Comparison of ENCODE assay signal across 12 cellular contexts in genomic region chr5:139593716-139594319, GRCh38. TPM values are rescaled to one million over a fixed set of nuclear protein-coding genes. Genes with fewer than 3 reads are reported as not detected.
DNase-seq lines count a peak whose midpoint lies in the region; ATAC-seq and TF ChIP-seq lines count a peak whose summit lies in the region.
"Had no signal": no experiment of that assay in that cellular context is flagged by ENCODE, and none has a peak within 500 bp of the region (broad histone marks: within the 10 kb centered on the region; RNA-seq: fewer than 3 reads in every experiment).

No MANE protein-coding gene starts in this region.

- CTCF ChIA-PET in SK-N-SH (lab: Yijun Ruan, JAX) (interaction anchor here (0.6 kb wide), 2 partner anchors 15 to 34 kb away, joined by 3 read pairs; no protein-coding TSS in a partner anchor), mammary epithelial cell (lab: Charles Lee; ENCODE audit: low non-redundant PET) (no interaction called here)

- TF ChIP-seq EP300 in SK-N-SH (IDR thresholded peaks at IDR 0.05; ENCODE audit: borderline replicate concordance in 1 of 2, low read depth in 1 of 2, low read length in 1 of 2): no peak

- peaks cover 92% of the 10 kb centered on the region for H4K20me1 ChIP-seq in SK-N-SH (ENCODE audit: insufficient read depth)
- no peaks in the 10 kb centered on the region for H4K20me1 ChIP-seq in mammary epithelial cell (ENCODE audit: insufficient read depth, low read length)
- H4K20me1 ChIP-seq in osteoblast (ENCODE audit: insufficient read depth, low read length): peaks cover 15% of the 10 kb centered on the region

- peaks cover 99% of the 10 kb centered on the region for H3K79me2 ChIP-seq in SK-N-SH (ENCODE audit: insufficient read depth)
- peaks cover 98% of the 10 kb centered on the region for H3K79me2 ChIP-seq in mammary epithelial cell (ENCODE audit: insufficient read depth, low read length)
- peaks cover 88% of the 10 kb centered on the region for H3K79me2 ChIP-seq in osteoblast (ENCODE audit: insufficient read depth, low read length)

- no peak for DNase-seq in SK-N-SH
- peak; percentile 75 for DNase-seq in HT1080 (ENCODE audit: low read depth)
- DNase-seq in mammary epithelial cell: peak; percentile 62
- no peak for DNase-seq in osteoblast (ENCODE audit: insufficient read length, low spot score, missing footprints)
- DNase-seq in GM20000 (ENCODE audit: low spot score): no peak
- no peak for DNase-seq in vagina (ENCODE audit: extremely low spot score in 2 of 2)
- no peak for DNase-seq in activated CD8-positive, alpha-beta memory T cell treated with anti-CD3 and anti-CD28 coated beads, Interleukin-2, amount 50 U/mL, for 48 hours
- DNase-seq: KBM-7, NCI-H345, nephron progenitor cell, testis had no signal

- H3K9me3 ChIP-seq in SK-N-SH: no peaks in the 10 kb centered on the region
- H3K9me3 ChIP-seq in mammary epithelial cell (replicated peaks; ENCODE audit: insufficient read depth, low read length): no peaks in the 10 kb centered on the region
- no peaks in the 10 kb centered on the region for H3K9me3 ChIP-seq in osteoblast (ENCODE audit: low read depth, low read length)
- no peaks in the 10 kb centered on the region for H3K9me3 ChIP-seq in vagina
- H3K9me3 ChIP-seq: testis had no signal

- POLR2A ChIA-PET in SK-N-SH (lab: Yijun Ruan, JAX): no interaction called here

- H3K4me2 ChIP-seq in SK-N-SH: peak overlapping the region; percentile 6; the same call in 1 of the 2 replicates
- H3K4me2 ChIP-seq in mammary epithelial cell (ENCODE audit: insufficient read depth, low read depth, low read length): peak overlapping the region; percentile 65
- H3K4me2 ChIP-seq in osteoblast (ENCODE audit: insufficient read depth, low read length): peak overlapping the region; percentile 45

- H3K4me3 ChIP-seq in SK-N-SH (ENCODE audit: low read depth in 2 of 2, low read length in 1 of 2): no peak overlapping the region
- H3K4me3 ChIP-seq in mammary epithelial cell (replicated peaks in 1 of 3; ENCODE audit: insufficient read depth in 1 of 3, low read depth in 2 of 3, low read length in 3 of 3): peak overlapping the region in 1 of 3 experiments; percentile 24
- H3K4me3 ChIP-seq in osteoblast (ENCODE audit: insufficient read depth, low read length): no peak overlapping the region
- no peak overlapping the region for H3K4me3 ChIP-seq in vagina
- H3K4me3 ChIP-seq: testis had no signal

- no peak for TF ChIP-seq POLR2A in vagina (IDR thresholded peaks at IDR 0.05)

- H3K9me2 ChIP-seq in SK-N-SH: no peaks in the 10 kb centered on the region

- TF ChIP-seq CTCF in SK-N-SH (IDR thresholded peaks at IDR 0.05) (no peak), mammary epithelial cell (conservative IDR thresholded peaks at IDR 0.05 in 1 of 2, IDR thresholded peaks at IDR 0.05 in 1 of 2; ENCODE audit: extremely low read depth in 1 of 2, insufficient read depth in 1 of 2, low read depth in 1 of 2, low read length in 2 of 2) (no peak), osteoblast (IDR thresholded peaks at IDR 0.05; ENCODE audit: extremely low read depth, low read depth, low read length) (no peak), GM20000 (IDR thresholded peaks at IDR 0.05; ENCODE audit: extremely low read depth, missing control alignments) (no peak), vagina (IDR thresholded peaks at IDR 0.05) (no peak)

- 45% methylated on average over 3 of the region's 3 CpGs for WGBS in SK-N-SH (ENCODE audit: low lambda C conversion rate)
- WGBS in mammary epithelial cell (ENCODE audit: low coverage, missing lambda C conversion rate): 13% methylated on average over 3 of the region's 3 CpGs

- no peak for TF ChIP-seq RAD21 in SK-N-SH (IDR thresholded peaks at IDR 0.05; ENCODE audit: low read length)

- peaks cover 44% of the 10 kb centered on the region for H3F3A ChIP-seq in SK-N-SH (replicated peaks; ENCODE audit: insufficient read depth)

- H2AFZ ChIP-seq in SK-N-SH (ENCODE audit: low read depth): no peak overlapping the region
- H2AFZ ChIP-seq in mammary epithelial cell (ENCODE audit: low read depth, low read length): no peak overlapping the region
- no peak overlapping the region for H2AFZ ChIP-seq in osteoblast (ENCODE audit: low read length)

- H3K9ac ChIP-seq in SK-N-SH: no peak overlapping the region
- no peak overlapping the region for H3K9ac ChIP-seq in mammary epithelial cell (ENCODE audit: insufficient read depth, low read length)

- H3K27me3 ChIP-seq in SK-N-SH (ENCODE audit: insufficient read depth) (no peaks in the 10 kb centered on the region), mammary epithelial cell (ENCODE audit: insufficient read depth, low read length) (no peaks in the 10 kb centered on the region), osteoblast (ENCODE audit: insufficient read depth, low read length) (no peaks in the 10 kb centered on the region), vagina (no peaks in the 10 kb centered on the region)
- H3K27me3 ChIP-seq: testis had no signal

- peaks cover 0 to 30% of the 10 kb centered on the region in 2 experiments for H3K36me3 ChIP-seq in SK-N-SH (replicated peaks in 1 of 2; ENCODE audit: control insufficient read depth in 1 of 2, insufficient read depth in 2 of 2, low read length in 1 of 2)
- peaks cover 3% of the 10 kb centered on the region for H3K36me3 ChIP-seq in mammary epithelial cell (ENCODE audit: insufficient read depth, low read length)
- H3K36me3 ChIP-seq in osteoblast (ENCODE audit: insufficient read depth, low read length): no peaks in the 10 kb centered on the region
- H3K36me3 ChIP-seq in vagina: no peaks in the 10 kb centered on the region

- peak overlapping the region in 1 of 2 experiments; percentile 55; a peak in 2 of 4 replicates for H3K27ac ChIP-seq in SK-N-SH (ENCODE audit: low read depth in 2 of 2, low read length in 1 of 2)
- H3K27ac ChIP-seq in mammary epithelial cell (ENCODE audit: insufficient read depth, low read depth, low read length): peak overlapping the region; percentile 88
- H3K27ac ChIP-seq in osteoblast (ENCODE audit: low read depth, low read length): peak overlapping the region; percentile 47
- no peak overlapping the region for H3K27ac ChIP-seq in vagina
- H3K27ac ChIP-seq: testis had no signal

- intact Hi-C loops in mammary epithelial cell (cut with micrococcal nuclease) (loop anchor here (1.0 kb wide), 1 partner anchor 33 kb away; the partner anchor contains the start of gene UBE2D2), vagina (cut with DNase I) (no loop called here)

- in situ Hi-C loops in mammary epithelial cell (cut with MboI; ENCODE audit: low sequenced_read_pairs in 2 of 2): no loop called here

- ATAC-seq in SK-N-SH treated with all-trans-retinoic acid at 6 μM for 48 hours: no peak; the same call in 2 of the 3 replicates

- dilution Hi-C loops in mammary epithelial cell (cut with HindIII; ENCODE audit: low sequenced_read_pairs): loop anchor here (5.0 kb wide), 1 partner anchor 33 kb away; no protein-coding TSS in a partner anchor

- BruUV-seq in mammary epithelial cell (replicated peaks; lab: Mats Ljungman, UMichigan): no TSS peak

- no peaks in the 10 kb centered on the region for H3K4me1 ChIP-seq in SK-N-SH (ENCODE audit: control insufficient read depth in 1 of 2, insufficient read depth in 2 of 2, low read depth in 1 of 2, low read length in 1 of 2)
- peaks cover 6% of the 10 kb centered on the region for H3K4me1 ChIP-seq in mammary epithelial cell (ENCODE audit: insufficient read depth, low read length)
- H3K4me1 ChIP-seq in osteoblast (ENCODE audit: insufficient read depth, low read length): peaks cover 7% of the 10 kb centered on the region
- peaks cover 6% of the 10 kb centered on the region for H3K4me1 ChIP-seq in vagina
- H3K4me1 ChIP-seq: testis had no signal

TF ChIP-seq in SK-N-SH, 30 proteins besides CTCF, POLR2A, EP300 and RAD21 (continues in another document):
- no peak for TF ChIP-seq USF2 (IDR thresholded peaks at IDR 0.05; ENCODE audit: borderline replicate concordance, low read depth, low read length)
- TF ChIP-seq RCOR1 (IDR thresholded peaks at IDR 0.05; ENCODE audit: low read length): no peak
- TF ChIP-seq JUND (IDR thresholded peaks at IDR 0.05): no peak

TF ChIP-seq in SK-N-SH treated with all-trans-retinoic acid at 6 μM for 48 hours, 23 proteins besides CTCF, POLR2A, EP300 and RAD21 (continues in another document):
- TF ChIP-seq ZFP3 (CRISPR knock-in tag; IDR thresholded peaks at IDR 0.05) (no peak), CSRNP3 (CRISPR knock-in tag; IDR thresholded peaks at IDR 0.05) (no peak)

RNA-seq across cellular contexts. Expression of gene UBE2D2, which starts 32.7 kb away (rescaled TPM):
- 22.8 and 24.5 TPM in 2 replicates for polyA plus RNA-seq in SK-N-SH (2012; rRNA removed)
- polyA plus RNA-seq in SK-N-SH (2012; cell fraction: cytosol; rRNA removed): 37.4 and 56.8 TPM in 2 replicates
- 17.7 and 24.5 TPM in 2 replicates for polyA plus RNA-seq in SK-N-SH (2012; cell fraction: nucleus; rRNA removed)
- 83.2 and 84.4 TPM in 2 replicates for total RNA-seq in HT1080 (2014; rRNA removed; shearing (Covaris generic))
- polyA plus RNA-seq in HT1080 (2015; cell fraction: cytosol; rRNA removed): 70.7 and 78.7 TPM in 2 replicates
- 32.4 and 34.8 TPM in 2 replicates for polyA plus RNA-seq in HT1080 (2015; cell fraction: nucleus; rRNA removed)
- total RNA-seq in mammary epithelial cell: 100 to 1,000 TPM in 1 of 2 donors, 10 to 100 TPM in 1; 47.0 to 141 TPM
- 40.1 TPM for polyA plus RNA-seq in mammary epithelial cell
- 66.4 TPM for polyA minus RNA-seq in mammary epithelial cell
- total RNA-seq in osteoblast: 52.8 and 58.6 TPM in 2 replicates
- 57.5 TPM for total RNA-seq in vagina

RNA-seq across cellular contexts. Expression of gene CXXC5, which starts 54.3 kb away (rescaled TPM):
- polyA plus RNA-seq in SK-N-SH (2012; rRNA removed) (47.4 and 52.9 TPM in 2 replicates), mammary epithelial cell (16.6 TPM)
- 32.6 and 46.5 TPM in 2 replicates for polyA plus RNA-seq in SK-N-SH (2012; cell fraction: cytosol; rRNA removed)
- polyA plus RNA-seq in SK-N-SH (2012; cell fraction: nucleus; rRNA removed): 35.1 and 38.6 TPM in 2 replicates
- total RNA-seq in HT1080 (2014; rRNA removed; shearing (Covaris generic)): 49.4 and 54.9 TPM in 2 replicates
- polyA plus RNA-seq in HT1080 (2015; cell fraction: cytosol; rRNA removed): 29.7 and 30.4 TPM in 2 replicates
- polyA plus RNA-seq in HT1080 (2015; cell fraction: nucleus; rRNA removed): 19.3 and 19.5 TPM in 2 replicates
- total RNA-seq in mammary epithelial cell (10 to 100 TPM; 13.8 to 47.3 TPM), osteoblast (186 and 210 TPM in 2 replicates), vagina (51.8 TPM)
- polyA minus RNA-seq in mammary epithelial cell: 5.8 TPM

Comparison
In these comparisons a context has a peak if more than half of its experiments do, and no peak if none do; other contexts are left out.
1. DNase-seq: peak in HT1080 (single experiment) and mammary epithelial cell (single experiment); none in SK-N-SH (single experiment), osteoblast (single experiment), GM20000 (single experiment), vagina (0 of 2) and activated CD8-positive, alpha-beta memory T cell treated with anti-CD3 and anti-CD28 coated beads, Interleukin-2, amount 50 U/mL, for 48 hours (single experiment).
2. H3K4me2 ChIP-seq: peak in every context shown above with its lines; median percentile 65 in mammary epithelial cell; 45 in osteoblast; 6 in SK-N-SH.